6 cellular contexts compared by ENCODE assay signal in the genomic region with DNA sequence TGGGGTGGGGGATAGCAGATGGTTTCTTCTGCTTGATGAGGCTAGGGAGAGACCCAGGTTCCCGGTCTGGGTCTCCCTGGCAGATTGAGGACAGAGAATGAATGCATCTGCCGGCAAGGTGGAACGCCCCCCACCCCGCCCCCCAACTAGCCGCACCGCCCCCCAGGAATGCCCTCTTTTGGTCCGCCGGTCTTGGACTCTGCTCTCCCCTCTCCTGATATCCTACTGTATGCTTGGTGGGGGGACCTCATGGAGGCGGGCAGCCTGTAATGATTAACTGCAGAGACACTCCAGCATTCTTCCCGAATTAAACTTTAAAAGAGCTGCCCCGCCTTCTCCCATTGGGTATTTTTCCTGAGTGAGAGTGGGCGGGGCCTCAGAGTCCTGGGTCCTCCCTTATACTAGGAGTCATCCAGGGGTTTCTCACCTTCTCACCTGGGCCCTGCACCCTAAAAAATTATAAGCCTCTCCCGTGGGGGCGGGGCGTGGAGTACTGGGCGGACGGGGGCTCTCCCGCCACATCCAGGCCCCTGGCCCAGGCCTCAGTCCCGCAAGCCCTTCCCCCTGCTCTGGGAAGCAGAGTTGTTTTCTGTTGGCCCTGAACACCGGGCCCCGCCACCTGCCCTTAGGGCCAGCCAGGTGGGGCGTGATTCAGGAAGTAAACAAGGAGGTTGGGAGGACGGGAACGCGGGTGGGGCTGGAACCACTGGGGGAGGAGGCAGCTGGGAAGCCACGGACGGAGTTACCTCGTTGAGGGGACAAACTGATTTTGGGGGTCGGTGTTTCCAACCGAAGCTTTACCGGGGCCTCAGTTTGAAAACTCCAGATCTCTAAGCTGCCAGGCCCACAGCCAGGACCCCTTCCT. TPM values are rescaled to one million over a fixed set of nuclear protein-coding genes. Genes with fewer than 3 reads are reported as not detected.
DNase-seq lines count a peak whose midpoint lies in the region; ATAC-seq and TF ChIP-seq lines count a peak whose summit lies in the region.

No MANE protein-coding gene starts in this region.

- CTCF ChIA-PET in activated B cell treated with CpG ODN at 0.5 μM for 24 hours (lab: Charles Lee), result no interaction called here

- H3K4me3 Mint-ChIP-seq in activated B cell treated with CpG ODN at 0.5 μM for 24 hours, result peak overlapping the region; percentile 81

- H3K27me3 Mint-ChIP-seq in activated B cell treated with CpG ODN at 0.5 μM for 24 hours, result peaks cover 25% of the 10 kb centered on the region

- intact Hi-C loops in activated B cell treated with CpG ODN at 0.5 μM for 24 hours (cut with micrococcal nuclease), result loop anchor here (2.0 kb wide), 1 partner anchor 14 kb away; no protein-coding TSS in a partner anchor

- H3K36me3 Mint-ChIP-seq in activated B cell treated with CpG ODN at 0.5 μM for 24 hours (ENCODE audit: low read depth), result no peaks in the 10 kb centered on the region

- peaks cover 26% of the 10 kb centered on the region for H3K4me1 Mint-ChIP-seq in activated B cell treated with CpG ODN at 0.5 μM for 24 hours

- no peak overlapping the region for H3K27ac Mint-ChIP-seq in activated B cell treated with CpG ODN at 0.5 μM for 24 hours

- ATAC-seq in activated B cell treated with CpG ODN at 0.5 μM for 24 hours (ENCODE audit: low read depth), result no peak
- ATAC-seq in HG02840 (IDR thresholded peaks at IDR 0.05; ENCODE audit: low FRiP score, unreplicated experiment), result no peak

- DNase-seq in HK-2 (ENCODE audit: unreplicated experiment) (peak; percentile 76), activated B cell treated with CpG ODN at 0.5 μM for 24 hours (no peak), mucosa of gallbladder (ENCODE audit: low spot score) (peak; percentile 86), mesenteric fat pad (ENCODE audit: low spot score) (no peak), GDM1 (lab: John Stamatoyannopoulos, UW) (no peak)

- no peaks in the 10 kb centered on the region for H3K9me3 Mint-ChIP-seq in activated B cell treated with CpG ODN at 0.5 μM for 24 hours

- POLR2A ChIA-PET in activated B cell treated with CpG ODN at 0.5 μM for 24 hours (lab: Charles Lee), result interaction anchor here (0.6 to 1.2 kb wide), 3 partner anchors 14 to 210 kb away, joined by 3 to 4 read pairs (median 4); no protein-coding TSS in a partner anchor

- no peak for TF ChIP-seq CTCF in activated B cell treated with CpG ODN at 0.5 μM for 24 hours (IDR thresholded peaks at IDR 0.05)

RNA-seq across cellular contexts. Expression of a gene that starts 1.5 kb away (rescaled TPM):
- total RNA-seq in activated B cell treated with CpG ODN at 0.5 μM for 24 hours (0.44 TPM in 1 of 2 replicates, not detected in the other), mucosa of gallbladder (92.8 TPM), mesenteric fat pad (0.29 TPM)

RNA-seq across cellular contexts. Expression of a gene that starts 8.9 kb away (rescaled TPM):
- total RNA-seq in activated B cell treated with CpG ODN at 0.5 μM for 24 hours (42.2 and 45.7 TPM in 2 replicates), mucosa of gallbladder (66.1 TPM), mesenteric fat pad (36.4 TPM)

RNA-seq across cellular contexts. Expression of a gene that starts 39.4 kb away (rescaled TPM):
- total RNA-seq in activated B cell treated with CpG ODN at 0.5 μM for 24 hours, result 4.4 and 7.1 TPM in 2 replicates
- total RNA-seq in mucosa of gallbladder, result 202 TPM
- 21.9 TPM for total RNA-seq in mesenteric fat pad

RNA-seq across cellular contexts. Expression of a gene that starts 51.4 kb away (rescaled TPM):
- total RNA-seq in activated B cell treated with CpG ODN at 0.5 μM for 24 hours, result 19.0 and 24.0 TPM in 2 replicates
- total RNA-seq in mucosa of gallbladder, result 54.2 TPM
- total RNA-seq in mesenteric fat pad, result 13.6 TPM

Comparison
In these comparisons a context has a peak if more than half of its experiments do, and no peak if none do; other contexts are left out.
1. DNase-seq: peak in HK-2 (single experiment) and mucosa of gallbladder (single experiment); none in activated B cell treated with CpG ODN at 0.5 μM for 24 hours (single experiment), mesenteric fat pad (single experiment) and GDM1 (single experiment).
2. RNA of a gene that starts 1.5 kb away (total RNA-seq): 92.8 TPM in mucosa of gallbladder (single experiment); 0.44 TPM in activated B cell treated with CpG ODN at 0.5 μM for 24 hours and 0.29 TPM in mesenteric fat pad (single experiment); every median in the first group is over 10 times any median in the second.